10 cellular contexts compared by ENCODE assay signal in genomic region chr14:57533214-57533613, GRCh38. TPM values are rescaled to one million over a fixed set of nuclear protein-coding genes. Genes with fewer than 3 reads are reported as not detected.
DNase-seq lines count a peak whose midpoint lies in the region; ATAC-seq and TF ChIP-seq lines count a peak whose summit lies in the region.
"Had no signal": no experiment of that assay in that cellular context is flagged by ENCODE, and none has a peak within 500 bp of the region (broad histone marks: within the 10 kb centered on the region; RNA-seq: fewer than 3 reads in every experiment).

No MANE protein-coding gene starts in this region.

- H3K9me3 ChIP-seq in OCI-LY7 (ENCODE audit: low read length), result no peaks in the 10 kb centered on the region
- H3K9me3 ChIP-seq: neutrophil had no signal

- no peaks in the 10 kb centered on the region for H3K36me3 ChIP-seq in OCI-LY7 (ENCODE audit: insufficient read depth, low read length)
- H3K36me3 ChIP-seq: neutrophil had no signal

- H3K4me3 ChIP-seq in OCI-LY7 (ENCODE audit: low read depth, low read length, poor library complexity, severe bottlenecking), result no peak overlapping the region

- ATAC-seq in GM19455 (IDR thresholded peaks at IDR 0.05; ENCODE audit: unreplicated experiment) (peak; percentile 59), GM18867 (IDR thresholded peaks at IDR 0.05; ENCODE audit: unreplicated experiment) (no peak)

- intact Hi-C loops in OCI-LY7 (cut with micrococcal nuclease; ENCODE audit: unreplicated experiment), result no loop called here

- TF ChIP-seq CTCF in OCI-LY7 (conservative IDR thresholded peaks at IDR 0.05; ENCODE audit: low read length), result peak; percentile 74

- H3K79me2 ChIP-seq in OCI-LY7 (ENCODE audit: insufficient read depth, low read depth, low read length), result no peaks in the 10 kb centered on the region

- H3K27ac ChIP-seq in OCI-LY7 (ENCODE audit: low read depth, low read length, poor library complexity, severe bottlenecking), result no peak overlapping the region
- H3K27ac ChIP-seq: neutrophil had no signal

- no peaks in the 10 kb centered on the region for H3K9me3 Mint-ChIP-seq in T-helper 2 cell treated with Interferon-gamma antibody and Interleukin-4, amounts not matched to agents 5 μg/mL and 100 μg/mL, for 36 hours

- BruUV-seq in OCI-LY7 (replicated peaks; lab: Mats Ljungman, UMichigan), result no TSS peak

- no peaks in the 10 kb centered on the region for H3K36me3 Mint-ChIP-seq in T-helper 2 cell treated with Interferon-gamma antibody and Interleukin-4, amounts not matched to agents 5 μg/mL and 100 μg/mL, for 36 hours (ENCODE audit: low read depth)

- no peak overlapping the region for H3K27ac Mint-ChIP-seq in T-helper 2 cell treated with Interferon-gamma antibody and Interleukin-4, amounts not matched to agents 5 μg/mL and 100 μg/mL, for 36 hours
- H3K27ac Mint-ChIP-seq: activated B cell treated with CpG ODN at 0.5 μM for 24 hours had no signal

- DNase-seq in EL (peak; percentile 8), OCI-LY7 (ENCODE audit: low spot score) (peak; percentile 36), glomerular endothelial cell (ENCODE audit: extremely low read depth, low read depth, low spot score) (peak; percentile 5), GOT3 (lab: John Stamatoyannopoulos, UW) (no peak), NCI-H128 (lab: John Stamatoyannopoulos, UW; ENCODE audit: unreplicated experiment) (no peak)
- no peak for DNase-seq in T-helper 2 cell treated with Interferon-gamma antibody and Interleukin-4, amounts not matched to agents 5 μg/mL and 100 μg/mL, for 36 hours (ENCODE audit: low spot score)
- DNase-seq: activated B cell treated with CpG ODN at 0.5 μM for 24 hours had no signal

- no peak overlapping the region for H3K4me2 ChIP-seq in OCI-LY7 (ENCODE audit: low read length)

- H3K4me3 Mint-ChIP-seq in T-helper 2 cell treated with Interferon-gamma antibody and Interleukin-4, amounts not matched to agents 5 μg/mL and 100 μg/mL, for 36 hours, result no peak overlapping the region
- H3K4me3 Mint-ChIP-seq: activated B cell treated with CpG ODN at 0.5 μM for 24 hours had no signal

- H2AFZ ChIP-seq in OCI-LY7 (ENCODE audit: low read length), result no peak overlapping the region

- CTCF ChIA-PET in OCI-LY7 (lab: Charles Lee; ENCODE audit: unreplicated experiment), result no interaction called here

- H3K9me2 ChIP-seq in OCI-LY7 (ENCODE audit: insufficient read depth, low read length), result no peaks in the 10 kb centered on the region

- no peaks in the 10 kb centered on the region for H3K4me1 ChIP-seq in OCI-LY7 (ENCODE audit: insufficient read depth, low read length, poor library complexity, severe bottlenecking)

- POLR2A ChIA-PET in OCI-LY7 (lab: Charles Lee), result interaction anchor here (0.7 kb wide), 1 partner anchor 12 kb away, joined by 3 read pairs; no protein-coding TSS in a partner anchor

- no peaks in the 10 kb centered on the region for H4K20me1 ChIP-seq in OCI-LY7 (ENCODE audit: insufficient read depth, low read length)

- no peaks in the 10 kb centered on the region for H3K4me1 Mint-ChIP-seq in T-helper 2 cell treated with Interferon-gamma antibody and Interleukin-4, amounts not matched to agents 5 μg/mL and 100 μg/mL, for 36 hours (ENCODE audit: low read depth)
- H3K4me1 Mint-ChIP-seq: activated B cell treated with CpG ODN at 0.5 μM for 24 hours had no signal

- H3K27me3 Mint-ChIP-seq in T-helper 2 cell treated with Interferon-gamma antibody and Interleukin-4, amounts not matched to agents 5 μg/mL and 100 μg/mL, for 36 hours (ENCODE audit: low read depth), result no peaks in the 10 kb centered on the region

RNA-seq across cellular contexts. Expression of gene CCDC198, which starts 39.6 kb away (rescaled TPM):
- total RNA-seq in OCI-LY7 (2014; rRNA removed; shearing (Covaris generic)), result not detected in 2 replicates
- total RNA-seq in OCI-LY7 (2022), result not detected in 2 replicates
- total RNA-seq in glomerular endothelial cell, result 2.0 and 2.3 TPM in 2 replicates
- total RNA-seq: activated B cell treated with CpG ODN at 0.5 μM for 24 hours had no signal

Comparison
In these comparisons a context has a peak if more than half of its experiments do, and no peak if none do; other contexts are left out.
1. DNase-seq: peak in EL (single experiment), OCI-LY7 (single experiment) and glomerular endothelial cell (single experiment); none in T-helper 2 cell treated with Interferon-gamma antibody and Interleukin-4, amounts not matched to agents 5 μg/mL and 100 μg/mL, for 36 hours (single experiment), GOT3 (single experiment) and NCI-H128 (single experiment).